9 cellular contexts compared by ENCODE assay signal in the genomic region with DNA sequence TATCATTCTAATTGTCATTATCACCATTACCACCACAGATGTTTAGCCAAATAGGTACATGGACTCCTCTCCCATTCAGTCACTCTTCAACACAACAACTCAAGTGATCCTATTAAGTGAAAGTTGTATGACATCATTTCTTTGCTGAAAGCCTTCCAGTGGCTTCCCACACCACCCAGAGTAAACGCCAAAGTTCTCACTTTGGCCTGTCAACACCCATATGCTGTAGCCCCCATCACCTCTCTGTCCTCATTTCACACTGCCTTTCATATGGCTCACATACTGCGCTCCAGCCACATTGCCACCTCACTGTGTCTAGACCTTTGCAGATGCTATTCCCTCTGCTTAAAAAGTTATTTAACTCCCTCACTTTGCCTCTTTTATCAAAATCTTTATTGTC.
"Had no signal": no experiment of that assay in that cellular context is flagged by ENCODE, and none has a peak within 500 bp of the region (broad histone marks: within the 10 kb centered on the region; RNA-seq: fewer than 3 reads in every experiment).

No MANE protein-coding gene starts in this region.

- H3K9ac ChIP-seq: GM23248 had no signal

- FAIRE-seq: K562 had no signal

- H3K27ac ChIP-seq: GM23248, HL-60 had no signal

- H2AFZ ChIP-seq: GM23248 had no signal

- H3K36me3 ChIP-seq: HAP-1 had no signal

- H3K9me3 ChIP-seq: HAP-1 had no signal

- ATAC-seq: HCT116, K562 had no signal

- H3K4me3 ChIP-seq: GM23248, HAP-1, K562 had no signal

- DNase-seq: GM23248, GOT3, H7, HFFc6, IMR-90 had no signal

- H3K4me1 ChIP-seq: HAP-1 had no signal
